In genomic region chr1:77732090-77732489, GRCh38 we compare ENCODE assay signal across 27 cellular contexts.
"Had no signal": no experiment of that assay in that cellular context is flagged by ENCODE, and none has a peak within 500 bp of the region (broad histone marks: within the 10 kb centered on the region; RNA-seq: fewer than 3 reads in every experiment).

No MANE protein-coding gene starts in this region.

- DNase-seq: activated CD4-positive, alpha-beta memory T cell treated with anti-CD3 and anti-CD28 coated beads, Interleukin-2, amount 10 ng/mL, durations not matched to agents 7 days and 5 days; activated CD4-positive, alpha-beta T cell treated with anti-CD3 and anti-CD28 coated beads for 1 hour; activated CD4-positive, alpha-beta T cell treated with anti-CD3 and anti-CD28 coated beads, Interleukin-2, amount 10 ng/mL, durations not matched to agents 7 days and 5 days; activated CD8-positive, alpha-beta memory T cell treated with anti-CD3 and anti-CD28 coated beads, Interleukin-2, amount 50 U/mL, for 48 hours; activated effector memory CD4-positive, alpha-beta T cell treated with Interleukin-2 at 50 U/mL for 16 hours; activated naive CD4-positive, alpha-beta T cell treated with anti-CD3 and anti-CD28 coated beads for 36 hours; endodermal cell; foreskin keratinocyte; left lung; lower lobe of right lung; mucosa of descending colon; ovary; retina; sigmoid colon; small intestine; stimulated activated CD4-positive, alpha-beta T cell treated with anti-CD3 and anti-CD28 coated beads, Interleukin-4, amount 100 ng/mL, for 24 hours; stimulated activated naive CD8-positive, alpha-beta T cell treated with anti-CD3 and anti-CD28 coated beads, Interleukin-15, amount 100 ng/mL, for 72 hours; substantia nigra; uterus had no signal

- H3K36me3 ChIP-seq: breast epithelium, ovary, prostate gland, uterus had no signal

- H3K4me1 Mint-ChIP-seq: activated CD4-positive, alpha-beta memory T cell treated with anti-CD3 and anti-CD28 coated beads, Interleukin-2, amount 10 ng/mL, durations not matched to agents 7 days and 5 days; activated CD4-positive, alpha-beta T cell treated with anti-CD3 and anti-CD28 coated beads, Interleukin-2, amount 10 ng/mL, durations not matched to agents 7 days and 5 days; central memory CD8-positive, alpha-beta T cell; endodermal cell; stimulated activated memory B cell treated with anti-CD40 and anti-IgM and Interleukin-4, amounts not matched to agents 10 μg/mL and 1 μg/mL and 100 μg/mL, for 72 hours; stimulated activated naive CD8-positive, alpha-beta T cell treated with anti-CD3 and anti-CD28 coated beads, Interleukin-15, amount 100 ng/mL, for 72 hours; WTC11 had no signal

- H3K27me3 ChIP-seq: breast epithelium, esophagus muscularis mucosa, foreskin keratinocyte, left lung, ovary, sigmoid colon, uterus had no signal

- H3K27ac ChIP-seq: breast epithelium, esophagus muscularis mucosa, foreskin keratinocyte, left lung, lower lobe of right lung, ovary, prostate gland, sigmoid colon, uterus had no signal

- H3K4me3 ChIP-seq: breast epithelium, esophagus muscularis mucosa, left lung, lower lobe of right lung, mucosa of descending colon, ovary, prostate gland, sigmoid colon, uterus had no signal

- H3K27me3 Mint-ChIP-seq: activated CD4-positive, alpha-beta memory T cell treated with anti-CD3 and anti-CD28 coated beads, Interleukin-2, amount 10 ng/mL, durations not matched to agents 7 days and 5 days; activated CD4-positive, alpha-beta T cell treated with anti-CD3 and anti-CD28 coated beads, Interleukin-2, amount 10 ng/mL, durations not matched to agents 7 days and 5 days; central memory CD8-positive, alpha-beta T cell; dendritic cell treated with granulocyte-macrophage colony-stimulating factor and Interleukin-4, amounts not matched to agents 40 ng/mL and 50 ng/mL, for 4 days; stimulated activated memory B cell treated with anti-CD40 and anti-IgM and Interleukin-4, amounts not matched to agents 10 μg/mL and 1 μg/mL and 100 μg/mL, for 72 hours; stimulated activated naive CD8-positive, alpha-beta T cell treated with anti-CD3 and anti-CD28 coated beads, Interleukin-15, amount 100 ng/mL, for 72 hours; type B pancreatic cell had no signal

- H3K4me3 Mint-ChIP-seq: activated CD4-positive, alpha-beta memory T cell treated with anti-CD3 and anti-CD28 coated beads, Interleukin-2, amount 10 ng/mL, durations not matched to agents 7 days and 5 days; activated CD4-positive, alpha-beta T cell treated with anti-CD3 and anti-CD28 coated beads, Interleukin-2, amount 10 ng/mL, durations not matched to agents 7 days and 5 days; activated naive CD4-positive, alpha-beta T cell treated with anti-CD3 and anti-CD28 coated beads for 36 hours; central memory CD8-positive, alpha-beta T cell; dendritic cell treated with granulocyte-macrophage colony-stimulating factor and Interleukin-4, amounts not matched to agents 40 ng/mL and 50 ng/mL, for 4 days; endodermal cell; stimulated activated memory B cell treated with anti-CD40 and anti-IgM and Interleukin-4, amounts not matched to agents 10 μg/mL and 1 μg/mL and 100 μg/mL, for 72 hours; stimulated activated naive CD8-positive, alpha-beta T cell treated with anti-CD3 and anti-CD28 coated beads, Interleukin-15, amount 100 ng/mL, for 72 hours; type B pancreatic cell; WTC11 had no signal

- H3K9me3 ChIP-seq: breast epithelium, esophagus muscularis mucosa, left lung, lower lobe of right lung, mucosa of descending colon, ovary, prostate gland, sigmoid colon, uterus had no signal

- H3K27ac Mint-ChIP-seq: activated CD4-positive, alpha-beta memory T cell treated with anti-CD3 and anti-CD28 coated beads, Interleukin-2, amount 10 ng/mL, durations not matched to agents 7 days and 5 days; activated CD4-positive, alpha-beta T cell treated with anti-CD3 and anti-CD28 coated beads, Interleukin-2, amount 10 ng/mL, durations not matched to agents 7 days and 5 days; dendritic cell treated with granulocyte-macrophage colony-stimulating factor and Interleukin-4, amounts not matched to agents 40 ng/mL and 50 ng/mL, for 4 days; stimulated activated memory B cell treated with anti-CD40 and anti-IgM and Interleukin-4, amounts not matched to agents 10 μg/mL and 1 μg/mL and 100 μg/mL, for 72 hours; stimulated activated naive CD8-positive, alpha-beta T cell treated with anti-CD3 and anti-CD28 coated beads, Interleukin-15, amount 100 ng/mL, for 72 hours; type B pancreatic cell had no signal

- H3K4me1 ChIP-seq: breast epithelium, esophagus muscularis mucosa, foreskin keratinocyte, left lung, lower lobe of right lung, prostate gland, sigmoid colon, uterus had no signal

- H3K9me3 Mint-ChIP-seq: activated CD4-positive, alpha-beta memory T cell treated with anti-CD3 and anti-CD28 coated beads, Interleukin-2, amount 10 ng/mL, durations not matched to agents 7 days and 5 days; activated CD4-positive, alpha-beta T cell treated with anti-CD3 and anti-CD28 coated beads, Interleukin-2, amount 10 ng/mL, durations not matched to agents 7 days and 5 days; activated naive CD4-positive, alpha-beta T cell treated with anti-CD3 and anti-CD28 coated beads for 36 hours; central memory CD8-positive, alpha-beta T cell; dendritic cell treated with granulocyte-macrophage colony-stimulating factor and Interleukin-4, amounts not matched to agents 40 ng/mL and 50 ng/mL, for 4 days; endodermal cell; stimulated activated memory B cell treated with anti-CD40 and anti-IgM and Interleukin-4, amounts not matched to agents 10 μg/mL and 1 μg/mL and 100 μg/mL, for 72 hours; stimulated activated naive CD8-positive, alpha-beta T cell treated with anti-CD3 and anti-CD28 coated beads, Interleukin-15, amount 100 ng/mL, for 72 hours; type B pancreatic cell; WTC11 had no signal

- ATAC-seq: foreskin keratinocyte; left lung; lower lobe of right lung; mucosa of descending colon; stimulated activated memory B cell treated with anti-CD40 and anti-IgM and Interleukin-4, amounts not matched to agents 10 μg/mL and 1 μg/mL and 100 μg/mL, for 72 hours; stimulated activated naive CD8-positive, alpha-beta T cell treated with anti-CD3 and anti-CD28 coated beads, Interleukin-15, amount 100 ng/mL, for 72 hours; WTC11 had no signal
